ENCODE assay signal across 8 cellular contexts in genomic region chr2:10832228-10832936, GRCh38. TPM values are rescaled to one million over a fixed set of nuclear protein-coding genes. Genes with fewer than 3 reads are reported as not detected.
DNase-seq lines count a peak whose midpoint lies in the region; TF ChIP-seq lines count a peak whose summit lies in the region.

No MANE protein-coding gene starts in this region.

- no peaks in the 10 kb centered on the region for H3K9me3 Mint-ChIP-seq in osteocyte (ENCODE audit: unreplicated experiment)

- no peaks in the 10 kb centered on the region for H3K36me3 Mint-ChIP-seq in osteocyte (ENCODE audit: unreplicated experiment)

- H3K36me3 ChIP-seq in H7 (replicated peaks; ENCODE audit: control insufficient read depth, insufficient read depth, low read length) (no peaks in the 10 kb centered on the region), MG63 (no peaks in the 10 kb centered on the region), thyroid gland (no peaks in the 10 kb centered on the region)

- H3K27me3 ChIP-seq in H7 (ENCODE audit: control insufficient read depth, insufficient read depth, low read length) (no peaks in the 10 kb centered on the region; the same call in 1 of the 2 replicates), MG63 (no peaks in the 10 kb centered on the region), thyroid gland (no peaks in the 10 kb centered on the region)

- H3K27ac ChIP-seq in thyroid gland: no peak overlapping the region

- TF ChIP-seq POLR2A in thyroid gland (IDR thresholded peaks at IDR 0.05): no peak

- H3K9me3 ChIP-seq in MG63 (no peaks in the 10 kb centered on the region), thyroid gland (no peaks in the 10 kb centered on the region)

- peak; percentile 79 for DNase-seq in ELR (ENCODE audit: low read depth)
- DNase-seq in H7: peak; percentile 93
- peak; percentile 72 for DNase-seq in MG63
- DNase-seq in SHP77 treated with DMSO at 0.1 percent for 48 hours (lab: John Stamatoyannopoulos, UW): peak; percentile 90
- DNase-seq in activated gamma-delta T cell (lab: John Stamatoyannopoulos, UW): peak; percentile 18
- DNase-seq in germinal center (ENCODE audit: low spot score): peak; percentile 87
- peak; percentile 92 for DNase-seq in osteocyte (ENCODE audit: extremely low spot score, unreplicated experiment)
- peak; percentile 75 for DNase-seq in thyroid gland

- H3K27me3 Mint-ChIP-seq in osteocyte (ENCODE audit: unreplicated experiment): peaks cover 38% of the 10 kb centered on the region

- peaks cover 9% of the 10 kb centered on the region for H3K4me1 Mint-ChIP-seq in osteocyte (ENCODE audit: unreplicated experiment)

- H3K4me3 ChIP-seq in H7 (ENCODE audit: insufficient read depth, low read depth, low read length) (no peak overlapping the region), MG63 (no peak overlapping the region), thyroid gland (replicated peaks in 1 of 3) (no peak overlapping the region)

- WGBS in thyroid gland, 2 donors: 6 to 9% methylated on average over 11 to 21 of the region's 27 CpGs

- H3K4me1 ChIP-seq in thyroid gland: peaks cover 0 to 10% of the 10 kb centered on the region in 2 donors

- TF ChIP-seq CTCF in osteocyte (IDR thresholded peaks at IDR 0.05) (peak; percentile 98), thyroid gland (IDR thresholded peaks at IDR 0.05) (peak; percentile 75 to 95 (median 92))

- H3K27ac Mint-ChIP-seq in osteocyte (ENCODE audit: unreplicated experiment): no peak overlapping the region

- H3K4me3 Mint-ChIP-seq in osteocyte (ENCODE audit: unreplicated experiment): peak overlapping the region; percentile 30

- intact Hi-C loops in thyroid gland (cut with DNase I): loop anchor here (10.0 kb wide), 1 partner anchor 752 kb away; no protein-coding TSS in a partner anchor

RNA-seq across cellular contexts. Expression of gene PDIA6, which starts 19.8 kb away (rescaled TPM):
- 330 and 354 TPM in 2 replicates for total RNA-seq in H7 (2014; rRNA removed; shearing (Covaris generic))
- 548 and 558 TPM in 2 replicates for total RNA-seq in MG63 (2014; rRNA removed; shearing (Covaris generic); ENCODE audit: low replicate concordance)
- total RNA-seq in osteocyte (205 and 219 TPM in 2 replicates), thyroid gland (100 to 1,000 TPM; 227 to 540 (median 414) TPM)

Comparison
In these comparisons a context has a peak if more than half of its experiments do, and no peak if none do; other contexts are left out.
1. DNase-seq: peak in every context shown above with its lines; median percentile 93 in H7; 92 in osteocyte; 90 in SHP77 treated with DMSO at 0.1 percent for 48 hours; 87 in germinal center; 79 in ELR; 75 in thyroid gland; 72 in MG63; 18 in activated gamma-delta T cell.